Comparison of ENCODE assay signal across 18 cellular contexts in the genomic region with DNA sequence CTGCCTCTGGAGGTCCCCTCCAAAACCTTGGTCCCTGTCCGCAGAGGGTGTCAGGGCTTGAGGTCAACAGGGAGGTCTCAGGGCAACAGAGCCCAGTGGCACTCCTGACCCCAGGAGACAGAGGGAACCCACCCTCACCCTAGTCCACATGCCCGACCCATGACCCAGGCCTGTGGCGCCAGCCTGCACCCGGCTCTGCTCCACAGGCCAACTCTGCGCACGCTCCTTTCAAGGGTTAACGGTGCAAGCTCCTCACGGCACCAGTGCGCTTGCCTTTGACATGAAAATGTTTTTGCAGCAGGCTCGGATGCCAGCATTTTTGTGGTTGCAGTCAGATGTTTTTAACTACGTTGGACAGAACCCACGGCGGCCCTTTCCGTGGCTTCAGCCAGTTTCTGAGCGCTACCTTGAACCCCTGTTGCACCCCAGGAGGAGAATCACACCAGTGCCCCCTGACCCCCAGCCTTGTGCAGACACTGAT.
DNase-seq lines count a peak whose midpoint lies in the region; TF ChIP-seq lines count a peak whose summit lies in the region.
"Had no signal": no experiment of that assay in that cellular context is flagged by ENCODE, and none has a peak within 500 bp of the region (broad histone marks: within the 10 kb centered on the region; RNA-seq: fewer than 3 reads in every experiment).

No MANE protein-coding gene starts in this region.

- no peak for TF ChIP-seq EP300 in ovary (IDR thresholded peaks at IDR 0.05)

- H3K36me3 ChIP-seq in ovary, result no peaks in the 10 kb centered on the region

- no peak for TF ChIP-seq POLR2A in ovary (IDR thresholded peaks at IDR 0.05)

- TF ChIP-seq CTCF in AG04450 (IDR thresholded peaks at IDR 0.05; ENCODE audit: low read depth, low read length), result no peak
- no peak for TF ChIP-seq CTCF in fibroblast of mammary gland (conservative IDR thresholded peaks at IDR 0.05; ENCODE audit: control insufficient read depth, insufficient read depth, low read depth, low read length)
- TF ChIP-seq CTCF in ovary (IDR thresholded peaks at IDR 0.05), result no peak
- no peak for TF ChIP-seq CTCF in glutamatergic neuron (IDR thresholded peaks at IDR 0.05; ENCODE audit: partially characterized antibody, unreplicated experiment)
- TF ChIP-seq CTCF in Calu3 (IDR thresholded peaks at IDR 0.05; ENCODE audit: unreplicated experiment), result no peak

- H3K4me3 Mint-ChIP-seq in glutamatergic neuron (ENCODE audit: unreplicated experiment), result no peak overlapping the region
- no peak overlapping the region for H3K4me3 Mint-ChIP-seq in Calu3 (ENCODE audit: low read depth, unreplicated experiment)
- H3K4me3 Mint-ChIP-seq: T-helper 1 cell treated with Interleukin-12 subunit alpha and Interleukin-12 subunit beta and Interleukin-4 antibody, amounts not matched to agents 30 μg/mL and 1 μg/mL, for 36 hours had no signal

- H3K27me3 ChIP-seq in AG04450 (ENCODE audit: control insufficient read depth, insufficient read depth, low read length), result peaks cover 8% of the 10 kb centered on the region
- no peaks in the 10 kb centered on the region for H3K27me3 ChIP-seq in ovary

- H3K36me3 Mint-ChIP-seq in glutamatergic neuron (ENCODE audit: unreplicated experiment) (peaks cover 36% of the 10 kb centered on the region), Calu3 (ENCODE audit: insufficient read depth, unreplicated experiment) (no peaks in the 10 kb centered on the region)

- no TSS peak for BruUV-seq in Calu3 (replicated peaks; lab: Mats Ljungman, UMichigan)

- H3K4me1 ChIP-seq in ovary (ENCODE audit: insufficient read depth), result peaks cover 19% of the 10 kb centered on the region

- 17 to 25% (median 20%) methylated on average over 15 of the region's 15 CpGs for WGBS in ovary, 3 donors

- POLR2A ChIA-PET in AG04450 (lab: Yijun Ruan, JAX), result interaction anchor here (0.5 to 1.4 kb wide), 3 partner anchors 9 to 69 kb away, joined by 3 to 6 read pairs (median 4); partner anchors contain the start of gene CDKN1C

- no peak overlapping the region for H3K4me3 ChIP-seq in AG04450 (ENCODE audit: low read depth, low read length)
- no peak overlapping the region for H3K4me3 ChIP-seq in fibroblast of mammary gland (ENCODE audit: control insufficient read depth, low read depth, low read length)
- H3K4me3 ChIP-seq in ovary, result no peak overlapping the region
- H3K4me3 ChIP-seq: lung had no signal

- H3K4me1 Mint-ChIP-seq in glutamatergic neuron (ENCODE audit: low read depth, unreplicated experiment), result peaks cover 2% of the 10 kb centered on the region
- H3K4me1 Mint-ChIP-seq in Calu3 (ENCODE audit: low read depth, unreplicated experiment), result no peaks in the 10 kb centered on the region

- peaks cover 23% of the 10 kb centered on the region for H3K27me3 Mint-ChIP-seq in glutamatergic neuron (ENCODE audit: unreplicated experiment)
- peaks cover 29% of the 10 kb centered on the region for H3K27me3 Mint-ChIP-seq in Calu3 (ENCODE audit: unreplicated experiment)
- H3K27me3 Mint-ChIP-seq: IgD-negative memory B cell had no signal

- DNase-seq in AG04450 (ENCODE audit: low read depth, low spot score) (peak; percentile 66), NCI-H226 (peak; percentile 18), fibroblast of mammary gland (ENCODE audit: low read depth) (peak; percentile 71), ovary (peak; percentile 67 to 84 (median 74)), NCI-H1092 (lab: John Stamatoyannopoulos, UW) (no peak), NCI-H510A treated with DMSO at 0.1 percent for 48 hours (lab: John Stamatoyannopoulos, UW) (no peak), glutamatergic neuron (no peak), Calu3 (no peak)
- DNase-seq: ACHN; activated CD4-positive, alpha-beta T cell treated with anti-CD3 and anti-CD28 coated beads for 4 hours; anterior cingulate cortex; effector CD4-positive, alpha-beta T cell; hypothalamus; NCI-H1105 treated with DMSO at 0.1 percent for 48 hours; NCI-H524 had no signal

- intact Hi-C loops in ovary (cut with DNase I), result no loop called here
- intact Hi-C loops in Calu3 (cut with micrococcal nuclease; ENCODE audit: unreplicated experiment), result no loop called here

- peaks cover 23% of the 10 kb centered on the region for H3K9me3 Mint-ChIP-seq in glutamatergic neuron (ENCODE audit: unreplicated experiment)
- peaks cover 6% of the 10 kb centered on the region for H3K9me3 Mint-ChIP-seq in Calu3 (ENCODE audit: low read depth, unreplicated experiment)

- no peak overlapping the region for H3K27ac Mint-ChIP-seq in glutamatergic neuron (ENCODE audit: unreplicated experiment)
- no peak overlapping the region for H3K27ac Mint-ChIP-seq in Calu3 (ENCODE audit: unreplicated experiment)
- H3K27ac Mint-ChIP-seq: T-helper 1 cell treated with Interleukin-12 subunit alpha and Interleukin-12 subunit beta and Interleukin-4 antibody, amounts not matched to agents 30 μg/mL and 1 μg/mL, for 36 hours had no signal

- H3K9me3 ChIP-seq in AG04450 (ENCODE audit: control insufficient read depth, insufficient read depth, low read length) (peaks cover 51% of the 10 kb centered on the region), ovary (no peaks in the 10 kb centered on the region)

- CTCF ChIA-PET in AG04450 (lab: Charles Lee) (no interaction called here), Calu3 (lab: Charles Lee) (no interaction called here)

- peak overlapping the region; percentile 61 for H3K27ac ChIP-seq in AG04450 (ENCODE audit: low read depth, low read length)
- peak overlapping the region; percentile 47 to 52 for H3K27ac ChIP-seq in ovary

Comparison
In these comparisons a context has a peak if more than half of its experiments do, and no peak if none do; other contexts are left out.
1. DNase-seq: peak in AG04450 (single experiment), NCI-H226 (single experiment), fibroblast of mammary gland (single experiment) and ovary (5 of 5); none in NCI-H1092 (single experiment), NCI-H510A treated with DMSO at 0.1 percent for 48 hours (single experiment), glutamatergic neuron (single experiment) and Calu3 (single experiment).